2 cellular contexts compared by ENCODE assay signal in genomic region chr1:201361652-201362504, GRCh38.
TF ChIP-seq lines count a peak whose summit lies in the region.

No MANE protein-coding gene starts in this region.

TF ChIP-seq in GM23338, 12 proteins besides CTCF, POLR2A, EP300 and RAD21:
- no peak for TF ChIP-seq CREB1 (CRISPR knock-in tag; IDR thresholded peaks at IDR 0.05; ENCODE audit: low read depth)
- TF ChIP-seq, protein P1, sequence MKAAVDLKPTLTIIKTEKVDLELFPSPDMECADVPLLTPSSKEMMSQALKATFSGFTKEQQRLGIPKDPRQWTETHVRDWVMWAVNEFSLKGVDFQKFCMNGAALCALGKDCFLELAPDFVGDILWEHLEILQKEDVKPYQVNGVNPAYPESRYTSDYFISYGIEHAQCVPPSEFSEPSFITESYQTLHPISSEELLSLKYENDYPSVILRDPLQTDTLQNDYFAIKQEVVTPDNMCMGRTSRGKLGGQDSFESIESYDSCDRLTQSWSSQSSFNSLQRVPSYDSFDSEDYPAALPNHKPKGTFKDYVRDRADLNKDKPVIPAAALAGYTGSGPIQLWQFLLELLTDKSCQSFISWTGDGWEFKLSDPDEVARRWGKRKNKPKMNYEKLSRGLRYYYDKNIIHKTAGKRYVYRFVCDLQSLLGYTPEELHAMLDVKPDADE (IDR thresholded peaks at IDR 0.05): no peak

TF ChIP-seq in HepG2, 621 proteins besides CTCF, POLR2A, EP300 and RAD21:
- no peak for TF ChIP-seq JUND (CRISPR knock-in tag; IDR thresholded peaks at IDR 0.05)
- no peak for TF ChIP-seq PHF20 (CRISPR knock-in tag; IDR thresholded peaks at IDR 0.05)
- no peak for TF ChIP-seq PHF21A (CRISPR knock-in tag; IDR thresholded peaks at IDR 0.05)
- no peak for TF ChIP-seq CBFB (CRISPR knock-in tag; IDR thresholded peaks at IDR 0.05)
- no peak for TF ChIP-seq ERF (CRISPR knock-in tag; IDR thresholded peaks at IDR 0.05)
- no peak for TF ChIP-seq KLF6 (CRISPR knock-in tag; IDR thresholded peaks at IDR 0.05)
- 0 out of 2 replicates have a peak, but pooled peaks have one; percentile 52 for TF ChIP-seq ZNF619 (CRISPR knock-in tag; IDR thresholded peaks at IDR 0.05)
- TF ChIP-seq TP53 (CRISPR knock-in tag; conservative IDR thresholded peaks at IDR 0.05): no peak
- TF ChIP-seq ZNF232 (CRISPR knock-in tag; IDR thresholded peaks at IDR 0.05; ENCODE audit: borderline replicate concordance): no peak
- TF ChIP-seq, protein P2, sequence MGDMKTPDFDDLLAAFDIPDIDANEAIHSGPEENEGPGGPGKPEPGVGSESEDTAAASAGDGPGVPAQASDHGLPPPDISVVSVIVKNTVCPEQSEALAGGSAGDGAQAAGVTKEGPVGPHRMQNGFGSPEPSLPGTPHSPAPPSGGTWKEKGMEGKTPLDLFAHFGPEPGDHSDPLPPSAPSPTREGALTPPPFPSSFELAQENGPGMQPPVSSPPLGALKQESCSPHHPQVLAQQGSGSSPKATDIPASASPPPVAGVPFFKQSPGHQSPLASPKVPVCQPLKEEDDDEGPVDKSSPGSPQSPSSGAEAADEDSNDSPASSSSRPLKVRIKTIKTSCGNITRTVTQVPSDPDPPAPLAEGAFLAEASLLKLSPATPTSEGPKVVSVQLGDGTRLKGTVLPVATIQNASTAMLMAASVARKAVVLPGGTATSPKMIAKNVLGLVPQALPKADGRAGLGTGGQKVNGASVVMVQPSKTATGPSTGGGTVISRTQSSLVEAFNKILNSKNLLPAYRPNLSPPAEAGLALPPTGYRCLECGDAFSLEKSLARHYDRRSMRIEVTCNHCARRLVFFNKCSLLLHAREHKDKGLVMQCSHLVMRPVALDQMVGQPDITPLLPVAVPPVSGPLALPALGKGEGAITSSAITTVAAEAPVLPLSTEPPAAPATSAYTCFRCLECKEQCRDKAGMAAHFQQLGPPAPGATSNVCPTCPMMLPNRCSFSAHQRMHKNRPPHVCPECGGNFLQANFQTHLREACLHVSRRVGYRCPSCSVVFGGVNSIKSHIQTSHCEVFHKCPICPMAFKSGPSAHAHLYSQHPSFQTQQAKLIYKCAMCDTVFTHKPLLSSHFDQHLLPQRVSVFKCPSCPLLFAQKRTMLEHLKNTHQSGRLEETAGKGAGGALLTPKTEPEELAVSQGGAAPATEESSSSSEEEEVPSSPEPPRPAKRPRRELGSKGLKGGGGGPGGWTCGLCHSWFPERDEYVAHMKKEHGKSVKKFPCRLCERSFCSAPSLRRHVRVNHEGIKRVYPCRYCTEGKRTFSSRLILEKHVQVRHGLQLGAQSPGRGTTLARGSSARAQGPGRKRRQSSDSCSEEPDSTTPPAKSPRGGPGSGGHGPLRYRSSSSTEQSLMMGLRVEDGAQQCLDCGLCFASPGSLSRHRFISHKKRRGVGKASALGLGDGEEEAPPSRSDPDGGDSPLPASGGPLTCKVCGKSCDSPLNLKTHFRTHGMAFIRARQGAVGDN (CRISPR knock-in tag; IDR thresholded peaks at IDR 0.05): peak; percentile 21; the same call in 1 of the 2 replicates
- peak; percentile 74 for TF ChIP-seq SMC3 (IDR thresholded peaks at IDR 0.05; ENCODE audit: low read length)
- no peak for TF ChIP-seq ZNF713 (CRISPR knock-in tag; IDR thresholded peaks at IDR 0.05)
- no peak for TF ChIP-seq TEF (CRISPR knock-in tag; IDR thresholded peaks at IDR 0.05)
- no peak for TF ChIP-seq ELF1 (CRISPR knock-in tag; IDR thresholded peaks at IDR 0.05)
- TF ChIP-seq STAG1 (CRISPR knock-in tag; IDR thresholded peaks at IDR 0.05): peak; percentile 85
- TF ChIP-seq ZNF451 (CRISPR knock-in tag; IDR thresholded peaks at IDR 0.05): no peak
- TF ChIP-seq SOX6 (IDR thresholded peaks at IDR 0.05): no peak
- TF ChIP-seq SOX6 (CRISPR knock-in tag; IDR thresholded peaks at IDR 0.05): 0 out of 2 replicates have a peak, but pooled peaks have one; percentile 12
- no peak for TF ChIP-seq MTF2 (CRISPR knock-in tag; IDR thresholded peaks at IDR 0.05; ENCODE audit: borderline replicate concordance)
- TF ChIP-seq, protein P3, sequence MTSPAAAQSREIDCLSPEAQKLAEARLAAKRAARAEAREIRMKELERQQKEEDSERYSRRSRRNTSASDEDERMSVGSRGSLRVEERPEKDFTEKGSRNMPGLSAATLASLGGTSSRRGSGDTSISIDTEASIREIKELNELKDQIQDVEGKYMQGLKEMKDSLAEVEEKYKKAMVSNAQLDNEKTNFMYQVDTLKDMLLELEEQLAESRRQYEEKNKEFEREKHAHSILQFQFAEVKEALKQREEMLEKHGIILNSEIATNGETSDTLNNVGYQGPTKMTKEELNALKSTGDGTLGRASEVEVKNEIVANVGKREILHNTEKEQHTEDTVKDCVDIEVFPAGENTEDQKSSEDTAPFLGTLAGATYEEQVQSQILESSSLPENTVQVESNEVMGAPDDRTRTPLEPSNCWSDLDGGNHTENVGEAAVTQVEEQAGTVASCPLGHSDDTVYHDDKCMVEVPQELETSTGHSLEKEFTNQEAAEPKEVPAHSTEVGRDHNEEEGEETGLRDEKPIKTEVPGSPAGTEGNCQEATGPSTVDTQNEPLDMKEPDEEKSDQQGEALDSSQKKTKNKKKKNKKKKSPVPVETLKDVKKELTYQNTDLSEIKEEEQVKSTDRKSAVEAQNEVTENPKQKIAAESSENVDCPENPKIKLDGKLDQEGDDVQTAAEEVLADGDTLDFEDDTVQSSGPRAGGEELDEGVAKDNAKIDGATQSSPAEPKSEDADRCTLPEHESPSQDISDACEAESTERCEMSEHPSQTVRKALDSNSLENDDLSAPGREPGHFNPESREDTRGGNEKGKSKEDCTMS (CRISPR knock-in tag; conservative IDR thresholded peaks at IDR 0.05): no peak
- TF ChIP-seq AGO2 (optimal IDR thresholded peaks at IDR 0.05; ENCODE audit: low read depth, low read length): no peak
- TF ChIP-seq KAT8 (CRISPR knock-in tag; IDR thresholded peaks at IDR 0.05): no peak
- no peak for TF ChIP-seq TBX2 (CRISPR knock-in tag; IDR thresholded peaks at IDR 0.05; ENCODE audit: borderline replicate concordance)
- TF ChIP-seq ZNF350 (CRISPR knock-in tag; IDR thresholded peaks at IDR 0.05; ENCODE audit: borderline replicate concordance, low read depth): no peak
- TF ChIP-seq ZFAT (CRISPR knock-in tag; conservative IDR thresholded peaks at IDR 0.05): no peak
- no peak for TF ChIP-seq MAZ (IDR thresholded peaks at IDR 0.05; ENCODE audit: borderline replicate concordance, low read depth, low read length)
- 0 out of 2 replicates have a peak, but pooled peaks have one; percentile 29 for TF ChIP-seq MAZ (CRISPR knock-in tag; IDR thresholded peaks at IDR 0.05; ENCODE audit: low read depth)
- peak; percentile 26 for TF ChIP-seq TEAD3 (CRISPR knock-in tag; optimal IDR thresholded peaks at IDR 0.05; ENCODE audit: borderline replicate concordance)
- no peak for TF ChIP-seq PAX8 (CRISPR knock-in tag; IDR thresholded peaks at IDR 0.05; ENCODE audit: borderline replicate concordance)
- TF ChIP-seq ZNF292 (CRISPR knock-in tag; IDR thresholded peaks at IDR 0.05; ENCODE audit: borderline replicate concordance, low read depth): no peak
- no peak for TF ChIP-seq SRY (CRISPR knock-in tag; IDR thresholded peaks at IDR 0.05)
- no peak for TF ChIP-seq MEIS1 (CRISPR knock-in tag; IDR thresholded peaks at IDR 0.05; ENCODE audit: borderline replicate concordance)
- TF ChIP-seq CC2D1A (CRISPR knock-in tag; IDR thresholded peaks at IDR 0.05): no peak
- no peak for TF ChIP-seq ZNF382 (CRISPR knock-in tag; IDR thresholded peaks at IDR 0.05; ENCODE audit: borderline replicate concordance)
- no peak for TF ChIP-seq ZNF432 (CRISPR knock-in tag; IDR thresholded peaks at IDR 0.05; ENCODE audit: borderline replicate concordance)
- no peak for TF ChIP-seq EEA1 (CRISPR knock-in tag; IDR thresholded peaks at IDR 0.05; ENCODE audit: borderline replicate concordance)
- peak; percentile 22 for TF ChIP-seq XRCC5 (optimal IDR thresholded peaks at IDR 0.05; ENCODE audit: low read length)
- TF ChIP-seq NFKBIZ (CRISPR knock-in tag; IDR thresholded peaks at IDR 0.05): no peak
- no peak for TF ChIP-seq GATAD2A (CRISPR knock-in tag; IDR thresholded peaks at IDR 0.05)
- 0 out of 2 replicates have a peak, but pooled peaks have one; percentile 46 for TF ChIP-seq KDM5B (CRISPR knock-in tag; IDR thresholded peaks at IDR 0.05; ENCODE audit: borderline replicate concordance)
- TF ChIP-seq TEAD2 (CRISPR knock-in tag; IDR thresholded peaks at IDR 0.05): no peak
- TF ChIP-seq ZNF678 (CRISPR knock-in tag; IDR thresholded peaks at IDR 0.05): no peak
- no peak for TF ChIP-seq NR2F1 (CRISPR knock-in tag; IDR thresholded peaks at IDR 0.05)
- TF ChIP-seq AKNA (CRISPR knock-in tag; IDR thresholded peaks at IDR 0.05; ENCODE audit: borderline replicate concordance): no peak
- TF ChIP-seq, protein P4, sequence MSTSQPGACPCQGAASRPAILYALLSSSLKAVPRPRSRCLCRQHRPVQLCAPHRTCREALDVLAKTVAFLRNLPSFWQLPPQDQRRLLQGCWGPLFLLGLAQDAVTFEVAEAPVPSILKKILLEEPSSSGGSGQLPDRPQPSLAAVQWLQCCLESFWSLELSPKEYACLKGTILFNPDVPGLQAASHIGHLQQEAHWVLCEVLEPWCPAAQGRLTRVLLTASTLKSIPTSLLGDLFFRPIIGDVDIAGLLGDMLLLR (CRISPR knock-in tag; IDR thresholded peaks at IDR 0.05): no peak
- TF ChIP-seq WIZ (CRISPR knock-in tag; IDR thresholded peaks at IDR 0.05): no peak
- 0 out of 2 replicates have a peak, but pooled peaks have one; percentile 35 for TF ChIP-seq ZFP41 (CRISPR knock-in tag; IDR thresholded peaks at IDR 0.05; ENCODE audit: borderline replicate concordance)
- TF ChIP-seq ZNF207 (IDR thresholded peaks at IDR 0.05; ENCODE audit: borderline replicate concordance): no peak
- no peak for TF ChIP-seq TRIM24 (CRISPR knock-in tag; IDR thresholded peaks at IDR 0.05)
- no peak for TF ChIP-seq NR3C1 (CRISPR knock-in tag; IDR thresholded peaks at IDR 0.05)
- no peak for TF ChIP-seq SSRP1 (CRISPR knock-in tag; IDR thresholded peaks at IDR 0.05)
- no peak for TF ChIP-seq CREB3 (CRISPR knock-in tag; IDR thresholded peaks at IDR 0.05)
- no peak for TF ChIP-seq ZNF724P (CRISPR knock-in tag; IDR thresholded peaks at IDR 0.05; ENCODE audit: borderline replicate concordance)
- TF ChIP-seq CCAR2 (optimal IDR thresholded peaks at IDR 0.05; ENCODE audit: low read depth, low read length): no peak
- TF ChIP-seq ZNF251 (CRISPR knock-in tag; IDR thresholded peaks at IDR 0.05): no peak
